1 cellular context compared by ENCODE assay signal in genomic region chr17:79950711-79951110, GRCh38.
TF ChIP-seq lines count a peak whose summit lies in the region.

No MANE protein-coding gene starts in this region.

TF ChIP-seq in WTC11, 78 proteins besides CTCF, POLR2A, EP300 and RAD21 (continued from another document):
- no peak for TF ChIP-seq ARID4B (CRISPR knock-in tag; IDR thresholded peaks at IDR 0.05; ENCODE audit: borderline replicate concordance)
